ENCODE assay signal across 1 cellular context in the genomic region with DNA sequence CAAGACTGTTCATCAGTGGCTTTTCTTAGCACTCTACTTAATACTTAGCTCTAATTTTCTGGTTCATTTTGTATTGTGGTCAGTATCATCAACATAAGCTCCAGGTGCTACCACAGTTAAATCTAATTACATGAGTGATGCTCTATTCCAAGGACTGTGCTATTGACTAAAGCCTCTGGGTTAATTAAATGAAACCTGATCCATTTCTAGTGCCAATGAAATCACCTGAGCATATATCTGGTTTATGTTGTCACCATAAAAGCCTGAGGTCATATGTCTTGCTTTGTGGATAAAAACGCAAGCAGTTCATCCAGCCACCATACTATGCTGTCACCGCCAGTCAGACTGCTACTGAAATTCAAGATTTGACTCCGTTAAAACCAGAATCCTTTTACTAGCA.
TF ChIP-seq lines count a peak whose summit lies in the region.

No MANE protein-coding gene starts in this region.

TF ChIP-seq in HEK293, 187 proteins besides CTCF, POLR2A, EP300 and RAD21 (continued from another document):
- TF ChIP-seq, protein P1, sequence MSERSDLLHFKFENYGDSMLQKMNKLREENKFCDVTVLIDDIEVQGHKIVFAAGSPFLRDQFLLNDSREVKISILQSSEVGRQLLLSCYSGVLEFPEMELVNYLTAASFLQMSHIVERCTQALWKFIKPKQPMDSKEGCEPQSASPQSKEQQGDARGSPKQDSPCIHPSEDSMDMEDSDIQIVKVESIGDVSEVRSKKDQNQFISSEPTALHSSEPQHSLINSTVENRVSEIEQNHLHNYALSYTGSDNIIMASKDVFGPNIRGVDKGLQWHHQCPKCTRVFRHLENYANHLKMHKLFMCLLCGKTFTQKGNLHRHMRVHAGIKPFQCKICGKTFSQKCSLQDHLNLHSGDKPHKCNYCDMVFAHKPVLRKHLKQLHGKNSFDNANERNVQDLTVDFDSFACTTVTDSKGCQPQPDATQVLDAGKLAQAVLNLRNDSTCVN (tag by site-specific recombination; optimal IDR thresholded peaks at IDR 0.05): no peak
- TF ChIP-seq ZNF19 (tag by site-specific recombination; IDR thresholded peaks at IDR 0.05; ENCODE audit: low read depth) (no peak), ZNF394 (tag by site-specific recombination; IDR thresholded peaks at IDR 0.05; ENCODE audit: borderline replicate concordance) (peak; percentile 25; the same call in 1 of the 2 replicates), ZNF211 (tag by site-specific recombination; IDR thresholded peaks at IDR 0.05; ENCODE audit: low read depth) (no peak), ZNF521 (tag by site-specific recombination; IDR thresholded peaks at IDR 0.05) (no peak), ZNF138 (tag by site-specific recombination; IDR thresholded peaks at IDR 0.05; ENCODE audit: borderline replicate concordance) (no peak), WT1 (tag by site-specific recombination; IDR thresholded peaks at IDR 0.05) (peak; percentile 67), ZNF423 (tag by site-specific recombination; IDR thresholded peaks at IDR 0.05) (no peak), ZNF133 (tag by site-specific recombination; IDR thresholded peaks at IDR 0.05) (no peak), ZNF146 (tag by site-specific recombination; IDR thresholded peaks at IDR 0.05) (no peak), TCF7L2 (IDR thresholded peaks at IDR 0.05; ENCODE audit: borderline replicate concordance, low read depth, low read length) (no peak), SP7 (tag by site-specific recombination; IDR thresholded peaks at IDR 0.05) (peak; percentile 89), ZNF426 (tag by site-specific recombination; IDR thresholded peaks at IDR 0.05) (no peak), OVOL3 (tag by site-specific recombination; IDR thresholded peaks at IDR 0.05) (peak; percentile 86; the same call in 1 of the 2 replicates)
- TF ChIP-seq, protein P2, sequence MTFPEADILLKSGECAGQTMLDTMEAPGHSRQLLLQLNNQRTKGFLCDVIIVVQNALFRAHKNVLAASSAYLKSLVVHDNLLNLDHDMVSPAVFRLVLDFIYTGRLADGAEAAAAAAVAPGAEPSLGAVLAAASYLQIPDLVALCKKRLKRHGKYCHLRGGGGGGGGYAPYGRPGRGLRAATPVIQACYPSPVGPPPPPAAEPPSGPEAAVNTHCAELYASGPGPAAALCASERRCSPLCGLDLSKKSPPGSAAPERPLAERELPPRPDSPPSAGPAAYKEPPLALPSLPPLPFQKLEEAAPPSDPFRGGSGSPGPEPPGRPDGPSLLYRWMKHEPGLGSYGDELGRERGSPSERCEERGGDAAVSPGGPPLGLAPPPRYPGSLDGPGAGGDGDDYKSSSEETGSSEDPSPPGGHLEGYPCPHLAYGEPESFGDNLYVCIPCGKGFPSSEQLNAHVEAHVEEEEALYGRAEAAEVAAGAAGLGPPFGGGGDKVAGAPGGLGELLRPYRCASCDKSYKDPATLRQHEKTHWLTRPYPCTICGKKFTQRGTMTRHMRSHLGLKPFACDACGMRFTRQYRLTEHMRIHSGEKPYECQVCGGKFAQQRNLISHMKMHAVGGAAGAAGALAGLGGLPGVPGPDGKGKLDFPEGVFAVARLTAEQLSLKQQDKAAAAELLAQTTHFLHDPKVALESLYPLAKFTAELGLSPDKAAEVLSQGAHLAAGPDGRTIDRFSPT (tag by site-specific recombination; IDR thresholded peaks at IDR 0.05): 0 out of 2 replicates have a peak, but pooled peaks have one; percentile 22
- TF ChIP-seq, protein P3, sequence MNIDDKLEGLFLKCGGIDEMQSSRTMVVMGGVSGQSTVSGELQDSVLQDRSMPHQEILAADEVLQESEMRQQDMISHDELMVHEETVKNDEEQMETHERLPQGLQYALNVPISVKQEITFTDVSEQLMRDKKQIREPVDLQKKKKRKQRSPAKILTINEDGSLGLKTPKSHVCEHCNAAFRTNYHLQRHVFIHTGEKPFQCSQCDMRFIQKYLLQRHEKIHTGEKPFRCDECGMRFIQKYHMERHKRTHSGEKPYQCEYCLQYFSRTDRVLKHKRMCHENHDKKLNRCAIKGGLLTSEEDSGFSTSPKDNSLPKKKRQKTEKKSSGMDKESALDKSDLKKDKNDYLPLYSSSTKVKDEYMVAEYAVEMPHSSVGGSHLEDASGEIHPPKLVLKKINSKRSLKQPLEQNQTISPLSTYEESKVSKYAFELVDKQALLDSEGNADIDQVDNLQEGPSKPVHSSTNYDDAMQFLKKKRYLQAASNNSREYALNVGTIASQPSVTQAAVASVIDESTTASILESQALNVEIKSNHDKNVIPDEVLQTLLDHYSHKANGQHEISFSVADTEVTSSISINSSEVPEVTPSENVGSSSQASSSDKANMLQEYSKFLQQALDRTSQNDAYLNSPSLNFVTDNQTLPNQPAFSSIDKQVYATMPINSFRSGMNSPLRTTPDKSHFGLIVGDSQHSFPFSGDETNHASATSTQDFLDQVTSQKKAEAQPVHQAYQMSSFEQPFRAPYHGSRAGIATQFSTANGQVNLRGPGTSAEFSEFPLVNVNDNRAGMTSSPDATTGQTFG (tag by site-specific recombination; IDR thresholded peaks at IDR 0.05; ENCODE audit: borderline replicate concordance): no peak
- TF ChIP-seq, protein P4, sequence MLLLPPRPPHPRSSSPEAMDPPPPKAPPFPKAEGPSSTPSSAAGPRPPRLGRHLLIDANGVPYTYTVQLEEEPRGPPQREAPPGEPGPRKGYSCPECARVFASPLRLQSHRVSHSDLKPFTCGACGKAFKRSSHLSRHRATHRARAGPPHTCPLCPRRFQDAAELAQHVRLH (tag by site-specific recombination; IDR thresholded peaks at IDR 0.05): peak; percentile 58; the same call in 1 of the 2 replicates
- TF ChIP-seq, protein P5, sequence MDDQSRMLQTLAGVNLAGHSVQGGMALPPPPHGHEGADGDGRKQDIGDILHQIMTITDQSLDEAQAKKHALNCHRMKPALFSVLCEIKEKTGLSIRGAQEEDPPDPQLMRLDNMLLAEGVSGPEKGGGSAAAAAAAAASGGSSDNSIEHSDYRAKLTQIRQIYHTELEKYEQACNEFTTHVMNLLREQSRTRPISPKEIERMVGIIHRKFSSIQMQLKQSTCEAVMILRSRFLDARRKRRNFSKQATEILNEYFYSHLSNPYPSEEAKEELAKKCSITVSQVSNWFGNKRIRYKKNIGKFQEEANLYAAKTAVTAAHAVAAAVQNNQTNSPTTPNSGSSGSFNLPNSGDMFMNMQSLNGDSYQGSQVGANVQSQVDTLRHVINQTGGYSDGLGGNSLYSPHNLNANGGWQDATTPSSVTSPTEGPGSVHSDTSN (CRISPR knock-in tag; IDR thresholded peaks at IDR 0.05): no peak
- TF ChIP-seq, protein P6, sequence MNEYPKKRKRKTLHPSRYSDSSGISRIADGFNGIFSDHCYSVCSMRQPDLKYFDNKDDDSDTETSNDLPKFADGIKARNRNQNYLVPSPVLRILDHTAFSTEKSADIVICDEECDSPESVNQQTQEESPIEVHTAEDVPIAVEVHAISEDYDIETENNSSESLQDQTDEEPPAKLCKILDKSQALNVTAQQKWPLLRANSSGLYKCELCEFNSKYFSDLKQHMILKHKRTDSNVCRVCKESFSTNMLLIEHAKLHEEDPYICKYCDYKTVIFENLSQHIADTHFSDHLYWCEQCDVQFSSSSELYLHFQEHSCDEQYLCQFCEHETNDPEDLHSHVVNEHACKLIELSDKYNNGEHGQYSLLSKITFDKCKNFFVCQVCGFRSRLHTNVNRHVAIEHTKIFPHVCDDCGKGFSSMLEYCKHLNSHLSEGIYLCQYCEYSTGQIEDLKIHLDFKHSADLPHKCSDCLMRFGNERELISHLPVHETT (tag by site-specific recombination; IDR thresholded peaks at IDR 0.05): 0 out of 2 replicates have a peak, but pooled peaks have one; percentile 63
- TF ChIP-seq, protein P7, sequence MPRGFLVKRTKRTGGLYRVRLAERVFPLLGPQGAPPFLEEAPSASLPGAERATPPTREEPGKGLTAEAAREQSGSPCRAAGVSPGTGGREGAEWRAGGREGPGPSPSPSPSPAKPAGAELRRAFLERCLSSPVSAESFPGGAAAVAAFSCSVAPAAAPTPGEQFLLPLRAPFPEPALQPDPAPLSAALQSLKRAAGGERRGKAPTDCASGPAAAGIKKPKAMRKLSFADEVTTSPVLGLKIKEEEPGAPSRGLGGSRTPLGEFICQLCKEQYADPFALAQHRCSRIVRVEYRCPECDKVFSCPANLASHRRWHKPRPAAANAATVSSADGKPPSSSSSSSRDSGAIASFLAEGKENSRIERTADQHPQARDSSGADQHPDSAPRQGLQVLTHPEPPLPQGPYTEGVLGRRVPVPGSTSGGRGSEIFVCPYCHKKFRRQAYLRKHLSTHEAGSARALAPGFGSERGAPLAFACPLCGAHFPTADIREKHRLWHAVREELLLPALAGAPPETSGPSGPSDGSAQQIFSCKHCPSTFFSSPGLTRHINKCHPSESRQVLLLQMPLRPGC (tag by site-specific recombination; IDR thresholded peaks at IDR 0.05): peak; percentile 87
TF ChIP-seq in HEK293: peak in this region for 41.
